In genomic region chr7:56046728-56047445, GRCh38 we compare ENCODE assay signal across 9 cellular contexts. TPM values are rescaled to one million over a fixed set of nuclear protein-coding genes. Genes with fewer than 3 reads are reported as not detected.
A peak's percentile ranks its signal among the peaks of the same experiment; 100 is the strongest.
DNase-seq lines count a peak whose midpoint lies in the region; ATAC-seq, FAIRE-seq and TF ChIP-seq lines count a peak whose summit lies in the region.
"Had no signal": no experiment of that assay in that cellular context is flagged by ENCODE, and none has a peak within 500 bp of the region (broad histone marks: within the 10 kb centered on the region; RNA-seq: fewer than 3 reads in every experiment).

No MANE protein-coding gene starts in this region.

- H3K27me3 ChIP-seq in astrocyte (ENCODE audit: insufficient read depth, low read length) (no peaks in the 10 kb centered on the region), hepatocyte (no peaks in the 10 kb centered on the region), skeletal muscle satellite cell (ENCODE audit: control insufficient read depth, insufficient read depth, low read length) (no peaks in the 10 kb centered on the region)

- peak overlapping the region; percentile 55 for H3K9ac ChIP-seq in astrocyte (ENCODE audit: low read length)
- peak overlapping the region; percentile 51 for H3K9ac ChIP-seq in skeletal muscle satellite cell (ENCODE audit: low read depth, low read length)

- H3K4me3 ChIP-seq in astrocyte (ENCODE audit: insufficient read depth, low read depth, low read length) (no peak overlapping the region), hepatocyte (no peak overlapping the region), skeletal muscle satellite cell (ENCODE audit: low read length) (no peak overlapping the region)

- DNase-seq in H4 (ENCODE audit: low spot score) (peak; percentile 58), astrocyte (ENCODE audit: low read depth) (peak; percentile 95), hepatocyte (ENCODE audit: low spot score) (peak; percentile 73), midbrain (lab: John Stamatoyannopoulos, UW) (no peak)

- H3K36me3 ChIP-seq in astrocyte (ENCODE audit: insufficient read depth, low read length) (no peaks in the 10 kb centered on the region), hepatocyte (replicated peaks; ENCODE audit: insufficient read depth, low read depth) (no peaks in the 10 kb centered on the region), skeletal muscle satellite cell (ENCODE audit: insufficient read depth, low read length) (peaks cover 6% of the 10 kb centered on the region)

- no peak for FAIRE-seq in astrocyte (lab: Jason Lieb, UNC)

- TF ChIP-seq CTCF in astrocyte (IDR thresholded peaks at IDR 0.05; ENCODE audit: insufficient read depth, low read depth, low read length) (no peak), hepatocyte (IDR thresholded peaks at IDR 0.05; ENCODE audit: poor library complexity) (no peak)

- H2AFZ ChIP-seq in astrocyte (ENCODE audit: low read depth, low read length), result peak overlapping the region; percentile 37
- H2AFZ ChIP-seq in hepatocyte, result no peak overlapping the region

- H4K20me1 ChIP-seq in astrocyte (ENCODE audit: insufficient read depth, low read length) (no peaks in the 10 kb centered on the region), hepatocyte (ENCODE audit: insufficient read depth, poor library complexity, severe bottlenecking) (no peaks in the 10 kb centered on the region)

- H3K4me1 ChIP-seq in astrocyte (ENCODE audit: insufficient read depth, low read length) (peaks cover 12% of the 10 kb centered on the region), hepatocyte (ENCODE audit: insufficient read depth) (peaks cover 29% of the 10 kb centered on the region), skeletal muscle satellite cell (ENCODE audit: control insufficient read depth, insufficient read depth, low read length) (peaks cover 17% of the 10 kb centered on the region)

- peaks cover 12% of the 10 kb centered on the region for H3K4me1 Mint-ChIP-seq in astrocyte (ENCODE audit: low read depth, unreplicated experiment)

- WGBS in hepatocyte (ENCODE audit: low lambda C conversion rate, missing lambda C conversion rate), result 23% methylated on average over 5 of the region's 5 CpGs

- H3K79me2 ChIP-seq in astrocyte (ENCODE audit: insufficient read depth, low read length) (peaks cover 20% of the 10 kb centered on the region), hepatocyte (peaks cover 44% of the 10 kb centered on the region)

- no peak for TF ChIP-seq POLR2A in GM18505 (IDR thresholded peaks at IDR 0.05; ENCODE audit: borderline replicate concordance, extremely low read depth, insufficient read depth, insufficient read length)

- ATAC-seq in GM18502 (IDR thresholded peaks at IDR 0.05; ENCODE audit: poor library complexity, unreplicated experiment), result no peak
- ATAC-seq in GM18505 (IDR thresholded peaks at IDR 0.05; ENCODE audit: unreplicated experiment), result no peak
- no peak for ATAC-seq in GM18861 (IDR thresholded peaks at IDR 0.05; ENCODE audit: unreplicated experiment)
- ATAC-seq: HCT116 had no signal

- no peaks in the 10 kb centered on the region for H3K9me2 ChIP-seq in hepatocyte (replicated peaks; ENCODE audit: insufficient read depth)

- H3K36me3 Mint-ChIP-seq in astrocyte (ENCODE audit: low read depth, unreplicated experiment), result no peaks in the 10 kb centered on the region

- no peak overlapping the region for H3K4me3 Mint-ChIP-seq in astrocyte (ENCODE audit: unreplicated experiment)

- no peaks in the 10 kb centered on the region for H3K9me3 ChIP-seq in astrocyte (ENCODE audit: insufficient read depth, low read depth, low read length)
- no peaks in the 10 kb centered on the region for H3K9me3 ChIP-seq in hepatocyte (ENCODE audit: low read depth)
- H3K9me3 ChIP-seq in skeletal muscle satellite cell (replicated peaks; ENCODE audit: low read length), result no peaks in the 10 kb centered on the region

- peak overlapping the region; percentile 51 for H3K4me2 ChIP-seq in astrocyte (ENCODE audit: low read length)
- peak overlapping the region; percentile 61 for H3K4me2 ChIP-seq in hepatocyte
- H3K4me2 ChIP-seq in skeletal muscle satellite cell (ENCODE audit: low read length), result peak overlapping the region; percentile 39

- no peaks in the 10 kb centered on the region for H3K9me3 Mint-ChIP-seq in astrocyte (ENCODE audit: unreplicated experiment)

- H3K27ac ChIP-seq in astrocyte (ENCODE audit: low read depth, low read length) (peak overlapping the region; percentile 68), hepatocyte (peak overlapping the region; percentile 90)

- no peaks in the 10 kb centered on the region for H3K27me3 Mint-ChIP-seq in astrocyte (ENCODE audit: low read depth, unreplicated experiment)

- peak overlapping the region; percentile 55 for H3K27ac Mint-ChIP-seq in astrocyte (ENCODE audit: unreplicated experiment)

RNA-seq across cellular contexts. Expression of gene PSPH, which starts 4.4 kb away (rescaled TPM):
- 178 and 207 TPM in 2 replicates for total RNA-seq in H4 (2014; rRNA removed; shearing (Covaris generic))
- 69.2 and 72.7 TPM in 2 replicates for total RNA-seq in astrocyte
- 160 TPM in 2 replicates for total RNA-seq in hepatocyte
- polyA plus RNA-seq in hepatocyte, result 35.5 and 48.0 TPM in 2 replicates
- 47.7 and 57.7 TPM in 2 replicates for total RNA-seq in skeletal muscle satellite cell (2012; rRNA removed)

RNA-seq across cellular contexts. Expression of gene CCT6A, which starts 4.7 kb away (rescaled TPM):
- total RNA-seq in H4 (2014; rRNA removed; shearing (Covaris generic)), result 598 and 709 TPM in 2 replicates
- 160 and 180 TPM in 2 replicates for total RNA-seq in astrocyte
- total RNA-seq in hepatocyte, result 166 and 206 TPM in 2 replicates
- 121 and 131 TPM in 2 replicates for polyA plus RNA-seq in hepatocyte
- 206 and 216 TPM in 2 replicates for total RNA-seq in skeletal muscle satellite cell (2012; rRNA removed)

RNA-seq across cellular contexts. Expression of gene SUMF2, which starts 17.2 kb away (rescaled TPM):
- 206 and 255 TPM in 2 replicates for total RNA-seq in H4 (2014; rRNA removed; shearing (Covaris generic))
- total RNA-seq in astrocyte, result 87.8 and 96.0 TPM in 2 replicates
- total RNA-seq in hepatocyte, result 139 and 161 TPM in 2 replicates
- 163 and 181 TPM in 2 replicates for polyA plus RNA-seq in hepatocyte
- total RNA-seq in skeletal muscle satellite cell (2012; rRNA removed), result 144 and 145 TPM in 2 replicates

RNA-seq across cellular contexts. Expression of gene PHKG1, which starts 45.9 kb away (rescaled TPM):
- 0.17 TPM in 1 of 2 replicates, not detected in the other for total RNA-seq in H4 (2014; rRNA removed; shearing (Covaris generic))
- not detected in 2 replicates for total RNA-seq in astrocyte
- total RNA-seq in hepatocyte, result not detected in 2 replicates
- polyA plus RNA-seq in hepatocyte, result 0.13 and 0.28 TPM in 2 replicates
- 1.1 and 2.0 TPM in 2 replicates for total RNA-seq in skeletal muscle satellite cell (2012; rRNA removed)

RNA-seq across cellular contexts. Expression of gene CHCHD2, which starts 59.4 kb away (rescaled TPM):
- 1,524 and 1,705 TPM in 2 replicates for total RNA-seq in H4 (2014; rRNA removed; shearing (Covaris generic))
- total RNA-seq in astrocyte (not detected in 2 replicates), hepatocyte (121 and 124 TPM in 2 replicates)
- 173 and 189 TPM in 2 replicates for polyA plus RNA-seq in hepatocyte
- 445 and 560 TPM in 2 replicates for total RNA-seq in skeletal muscle satellite cell (2012; rRNA removed)
